Comparison of ENCODE assay signal across 28 cellular contexts in genomic region chr11:4644233-4644632, GRCh38. TPM values are rescaled to one million over a fixed set of nuclear protein-coding genes. Genes with fewer than 3 reads are reported as not detected.
"Had no signal": no experiment of that assay in that cellular context is flagged by ENCODE, and none has a peak within 500 bp of the region (broad histone marks: within the 10 kb centered on the region; RNA-seq: fewer than 3 reads in every experiment).

No MANE protein-coding gene starts in this region.

- ATAC-seq: activated CD8-positive, alpha-beta T cell treated with anti-CD3 and anti-CD28 coated beads, Interleukin-2, amount 10 ng/mL, durations not matched to agents 7 days and 5 days; activated naive CD8-positive, alpha-beta T cell treated with anti-CD3 and anti-CD28 coated beads, Interleukin-2, amount 50 U/mL, for 24 hours; body of pancreas; left lung; sciatic nerve had no signal

- H3K27ac ChIP-seq: body of pancreas, cardiac muscle cell, left lung, ovary, suprapubic skin had no signal

- DNase-seq: activated CD4-positive, alpha-beta T cell treated with anti-CD3 and anti-CD28 coated beads, Interleukin-2, amount 10 ng/mL, durations not matched to agents 7 days and 5 days; activated CD4-positive, CD25-positive, alpha-beta regulatory T cell treated with anti-CD3 and anti-CD28 coated beads, Interleukin-2, amount 50 U/mL, for 72 hours; activated CD8-positive, alpha-beta T cell treated with anti-CD3 and anti-CD28 coated beads, Interleukin-2, amount 10 ng/mL, durations not matched to agents 7 days and 5 days; activated gamma-delta T cell; activated naive CD4-positive, alpha-beta T cell treated with anti-CD3 and anti-CD28 coated beads, Interleukin-2, amount 50 U/mL, for 16 hours; activated naive CD8-positive, alpha-beta T cell treated with anti-CD3 and anti-CD28 coated beads, Interleukin-2, amount 50 U/mL, for 24 hours; body of pancreas; effector CD4-positive, alpha-beta T cell; kidney glomerular epithelial cell; left lung; mammary epithelial cell; naive thymus-derived CD8-positive, alpha-beta T cell; ovary; stimulated activated CD4-positive, alpha-beta T cell treated with anti-CD3 and anti-CD28 coated beads, Interleukin-15, amount 100 ng/mL, for 24 hours; stimulated activated CD4-positive, alpha-beta T cell treated with anti-CD3 and anti-CD28 coated beads, Interleukin-2, amount 100 ng/mL, for 48 hours; T-helper 2 cell; transverse colon had no signal

- H3K9me3 ChIP-seq: body of pancreas, left lung, ovary, suprapubic skin, transverse colon had no signal

- H3K4me3 Mint-ChIP-seq: activated CD4-positive, alpha-beta T cell treated with anti-CD3 and anti-CD28 coated beads, Interleukin-2, amount 10 ng/mL, durations not matched to agents 7 days and 5 days; activated CD8-positive, alpha-beta T cell treated with anti-CD3 and anti-CD28 coated beads, Interleukin-2, amount 10 ng/mL, durations not matched to agents 7 days and 5 days; activated naive CD8-positive, alpha-beta T cell treated with anti-CD3 and anti-CD28 coated beads, Interleukin-2, amount 50 U/mL, for 24 hours; activated T-helper 1 cell treated with anti-CD3 and anti-CD28 coated beads, Interleukin-12 subunit alpha, Interleukin-12 subunit beta, Interleukin-2, Interleukin-4 antibody, amounts not matched to agents 30 ng/mL and 10 ng/mL and 1 ng/mL, durations not matched to agents 14 hours and 24 hours and 36 hours; dendritic cell treated with granulocyte-macrophage colony-stimulating factor and Interleukin-4, amounts not matched to agents 40 ng/mL and 50 ng/mL, for 4 days; mesothelial cell of epicardium; naive thymus-derived CD8-positive, alpha-beta T cell; stimulated activated naive CD8-positive, alpha-beta T cell treated with anti-CD3 and anti-CD28 coated beads, Interleukin-15, Interleukin-2, amounts not matched to agents 100 ng/mL and 50 ng/mL, for 24 hours had no signal

- H3K4me1 ChIP-seq: body of pancreas, left lung, suprapubic skin, transverse colon had no signal

- H3K4me3 ChIP-seq: body of pancreas, cardiac muscle cell, left lung, ovary, smooth muscle cell, suprapubic skin, transverse colon had no signal

- H3K36me3 Mint-ChIP-seq: mesothelial cell of epicardium; naive thymus-derived CD8-positive, alpha-beta T cell had no signal

- H3K4me1 Mint-ChIP-seq: activated CD4-positive, alpha-beta T cell treated with anti-CD3 and anti-CD28 coated beads, Interleukin-2, amount 10 ng/mL, durations not matched to agents 7 days and 5 days; activated naive CD8-positive, alpha-beta T cell treated with anti-CD3 and anti-CD28 coated beads, Interleukin-2, amount 50 U/mL, for 24 hours; naive thymus-derived CD8-positive, alpha-beta T cell had no signal

- H3K27me3 ChIP-seq: body of pancreas, cardiac muscle cell, left lung, ovary, transverse colon had no signal

- H3K36me3 ChIP-seq: cardiac muscle cell, left lung, ovary, suprapubic skin, transverse colon had no signal

- H3K9me3 Mint-ChIP-seq: activated CD4-positive, alpha-beta T cell treated with anti-CD3 and anti-CD28 coated beads, Interleukin-2, amount 10 ng/mL, durations not matched to agents 7 days and 5 days; activated naive CD8-positive, alpha-beta T cell treated with anti-CD3 and anti-CD28 coated beads, Interleukin-2, amount 50 U/mL, for 24 hours; activated T-helper 1 cell treated with anti-CD3 and anti-CD28 coated beads, Interleukin-12 subunit alpha, Interleukin-12 subunit beta, Interleukin-2, Interleukin-4 antibody, amounts not matched to agents 30 ng/mL and 10 ng/mL and 1 ng/mL, durations not matched to agents 14 hours and 24 hours and 36 hours; dendritic cell treated with granulocyte-macrophage colony-stimulating factor and Interleukin-4, amounts not matched to agents 40 ng/mL and 50 ng/mL, for 4 days; naive thymus-derived CD8-positive, alpha-beta T cell; stimulated activated naive CD8-positive, alpha-beta T cell treated with anti-CD3 and anti-CD28 coated beads, Interleukin-15, Interleukin-2, amounts not matched to agents 100 ng/mL and 50 ng/mL, for 24 hours had no signal

- H3K27ac Mint-ChIP-seq: activated CD4-positive, alpha-beta T cell treated with anti-CD3 and anti-CD28 coated beads, Interleukin-2, amount 10 ng/mL, durations not matched to agents 7 days and 5 days; activated CD8-positive, alpha-beta T cell treated with anti-CD3 and anti-CD28 coated beads, Interleukin-2, amount 10 ng/mL, durations not matched to agents 7 days and 5 days; activated naive CD8-positive, alpha-beta T cell treated with anti-CD3 and anti-CD28 coated beads, Interleukin-2, amount 50 U/mL, for 24 hours; activated T-helper 1 cell treated with anti-CD3 and anti-CD28 coated beads, Interleukin-12 subunit alpha, Interleukin-12 subunit beta, Interleukin-2, Interleukin-4 antibody, amounts not matched to agents 30 ng/mL and 10 ng/mL and 1 ng/mL, durations not matched to agents 14 hours and 24 hours and 36 hours; dendritic cell treated with granulocyte-macrophage colony-stimulating factor and Interleukin-4, amounts not matched to agents 40 ng/mL and 50 ng/mL, for 4 days; mesothelial cell of epicardium; naive thymus-derived CD8-positive, alpha-beta T cell; stimulated activated naive CD8-positive, alpha-beta T cell treated with anti-CD3 and anti-CD28 coated beads, Interleukin-15, Interleukin-2, amounts not matched to agents 100 ng/mL and 50 ng/mL, for 24 hours had no signal

RNA-seq across cellular contexts. Expression of gene OR51E1, which starts 0.5 kb away (rescaled TPM):
- total RNA-seq: activated CD4-positive, alpha-beta T cell treated with anti-CD3 and anti-CD28 coated beads, Interleukin-2, amount 10 ng/mL, durations not matched to agents 7 days and 5 days; activated CD8-positive, alpha-beta T cell treated with anti-CD3 and anti-CD28 coated beads, Interleukin-2, amount 10 ng/mL, durations not matched to agents 7 days and 5 days; activated T-helper 1 cell treated with anti-CD3 and anti-CD28 coated beads, Interleukin-12 subunit alpha, Interleukin-12 subunit beta, Interleukin-2, Interleukin-4 antibody, amounts not matched to agents 30 ng/mL and 10 ng/mL and 1 ng/mL, durations not matched to agents 14 hours and 24 hours and 36 hours; body of pancreas; cardiac muscle cell; epithelial cell of proximal tubule; fibroblast of villous mesenchyme; left lung; mammary epithelial cell; mesothelial cell of epicardium; naive thymus-derived CD8-positive, alpha-beta T cell; pulmonary artery endothelial cell; smooth muscle cell had no signal

RNA-seq across cellular contexts. Expression of gene OR51D1, which starts 7.0 kb away (rescaled TPM):
- total RNA-seq: activated CD4-positive, alpha-beta T cell treated with anti-CD3 and anti-CD28 coated beads, Interleukin-2, amount 10 ng/mL, durations not matched to agents 7 days and 5 days; activated CD8-positive, alpha-beta T cell treated with anti-CD3 and anti-CD28 coated beads, Interleukin-2, amount 10 ng/mL, durations not matched to agents 7 days and 5 days; activated T-helper 1 cell treated with anti-CD3 and anti-CD28 coated beads, Interleukin-12 subunit alpha, Interleukin-12 subunit beta, Interleukin-2, Interleukin-4 antibody, amounts not matched to agents 30 ng/mL and 10 ng/mL and 1 ng/mL, durations not matched to agents 14 hours and 24 hours and 36 hours; body of pancreas; cardiac muscle cell; epithelial cell of proximal tubule; fibroblast of villous mesenchyme; left lung; mammary epithelial cell; mesothelial cell of epicardium; naive thymus-derived CD8-positive, alpha-beta T cell; ovary; pulmonary artery endothelial cell; sciatic nerve; smooth muscle cell; suprapubic skin; transverse colon had no signal

RNA-seq across cellular contexts. Expression of gene OR52I1, which starts 50.4 kb away (rescaled TPM):
- total RNA-seq: activated CD4-positive, alpha-beta T cell treated with anti-CD3 and anti-CD28 coated beads, Interleukin-2, amount 10 ng/mL, durations not matched to agents 7 days and 5 days; activated CD8-positive, alpha-beta T cell treated with anti-CD3 and anti-CD28 coated beads, Interleukin-2, amount 10 ng/mL, durations not matched to agents 7 days and 5 days; activated T-helper 1 cell treated with anti-CD3 and anti-CD28 coated beads, Interleukin-12 subunit alpha, Interleukin-12 subunit beta, Interleukin-2, Interleukin-4 antibody, amounts not matched to agents 30 ng/mL and 10 ng/mL and 1 ng/mL, durations not matched to agents 14 hours and 24 hours and 36 hours; body of pancreas; cardiac muscle cell; epithelial cell of proximal tubule; left lung; mammary epithelial cell; mesothelial cell of epicardium; naive thymus-derived CD8-positive, alpha-beta T cell; ovary; pulmonary artery endothelial cell; smooth muscle cell; suprapubic skin; transverse colon had no signal

RNA-seq across cellular contexts. Expression of gene OR51E2, which starts 53.4 kb away (rescaled TPM):
- total RNA-seq: activated CD4-positive, alpha-beta T cell treated with anti-CD3 and anti-CD28 coated beads, Interleukin-2, amount 10 ng/mL, durations not matched to agents 7 days and 5 days; activated CD8-positive, alpha-beta T cell treated with anti-CD3 and anti-CD28 coated beads, Interleukin-2, amount 10 ng/mL, durations not matched to agents 7 days and 5 days; activated T-helper 1 cell treated with anti-CD3 and anti-CD28 coated beads, Interleukin-12 subunit alpha, Interleukin-12 subunit beta, Interleukin-2, Interleukin-4 antibody, amounts not matched to agents 30 ng/mL and 10 ng/mL and 1 ng/mL, durations not matched to agents 14 hours and 24 hours and 36 hours; body of pancreas; cardiac muscle cell; epithelial cell of proximal tubule; left lung; mammary epithelial cell; naive thymus-derived CD8-positive, alpha-beta T cell; pulmonary artery endothelial cell; smooth muscle cell; suprapubic skin had no signal
